Comparison of ENCODE assay signal across 8 cellular contexts in the genomic region with DNA sequence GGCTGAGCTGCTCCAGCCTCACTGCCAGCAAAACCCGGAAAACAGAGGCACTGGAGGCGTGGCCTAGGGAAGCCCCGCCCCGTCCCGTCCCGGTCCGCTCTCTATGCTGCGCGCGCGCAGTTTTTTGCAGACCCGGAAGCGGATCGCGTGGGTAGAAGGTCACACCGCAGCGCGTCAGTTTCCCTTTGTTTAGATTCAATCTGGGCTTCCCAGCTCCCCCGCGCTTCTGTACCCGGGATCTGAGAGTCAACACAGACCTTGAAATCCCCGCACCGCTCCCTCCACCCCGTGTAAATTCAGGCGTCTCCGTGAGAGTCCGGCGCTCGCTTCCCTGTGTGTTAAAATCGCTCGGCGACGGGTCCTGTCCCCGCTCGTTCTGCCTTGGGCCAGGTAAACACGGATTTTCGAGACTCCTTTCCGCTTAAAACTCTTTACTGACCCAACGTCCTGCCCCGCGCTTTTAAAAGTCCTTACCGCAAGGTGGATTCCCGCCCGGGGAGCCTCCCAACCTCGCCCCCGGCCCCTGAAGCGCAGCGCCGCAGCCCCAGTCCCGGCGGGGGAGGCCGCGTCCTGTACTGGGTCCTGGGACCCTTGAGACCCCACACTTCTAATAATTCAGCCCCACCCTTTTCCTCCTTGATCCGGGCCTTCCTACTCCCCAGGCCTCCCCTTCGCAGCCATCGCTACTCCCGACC. TPM values are rescaled to one million over a fixed set of nuclear protein-coding genes. Genes with fewer than 3 reads are reported as not detected.
A peak's percentile ranks its signal among the peaks of the same experiment; 100 is the strongest.
DNase-seq lines count a peak whose midpoint lies in the region; ATAC-seq and TF ChIP-seq lines count a peak whose summit lies in the region.

A gene (plus strand): TSS at position 127 of the 695 bp plus-strand sequence. CDS start 12,930 bp downstream, outside the sequence.

- ATAC-seq in HG03097 (IDR thresholded peaks at IDR 0.05; ENCODE audit: low FRiP score, unreplicated experiment) (peak; percentile 96), HG03571 (IDR thresholded peaks at IDR 0.05; ENCODE audit: unreplicated experiment) (no peak)

- H3K4me1 Mint-ChIP-seq in mesothelial cell of epicardium = peaks cover 12% of the 10 kb centered on the region

- H3K9me3 Mint-ChIP-seq in mesothelial cell of epicardium = peaks cover 24% of the 10 kb centered on the region

- peak within 1 kb of the TSS; percentile 94 for H3K4me3 Mint-ChIP-seq in mesothelial cell of epicardium

- H3K36me3 Mint-ChIP-seq in mesothelial cell of epicardium = peaks cover 27% of the 10 kb centered on the region

- TF ChIP-seq CTCF in mesothelial cell of epicardium (IDR thresholded peaks at IDR 0.05; ENCODE audit: unreplicated experiment) = no peak

- H3K27me3 Mint-ChIP-seq in mesothelial cell of epicardium (ENCODE audit: low read depth) = no peaks in the 10 kb centered on the region

- H3K27ac Mint-ChIP-seq in mesothelial cell of epicardium = peak within 1 kb of the TSS; percentile 98

- DNase-seq in ELR (ENCODE audit: low read depth) = peak; percentile 78
- peak; percentile 76 for DNase-seq in NCI-H748 treated with DMSO at 0.1 percent for 48 hours (lab: John Stamatoyannopoulos, UW)
- peak; percentile 86 for DNase-seq in activated CD8-positive, alpha-beta memory T cell treated with anti-CD3 and anti-CD28 coated beads, Interleukin-2, amount 50 U/mL, for 4 hours
- DNase-seq in epidermal melanocyte (ENCODE audit: insufficient read length, low spot score) = peak; percentile 73
- peak; percentile 73 to 91 for DNase-seq in mesothelial cell of epicardium (ENCODE audit: low spot score in 2 of 2, unreplicated experiment in 2 of 2)
- peak; percentile 71 for DNase-seq in stimulated activated CD8-positive, alpha-beta memory T cell treated with anti-CD3 and anti-CD28 coated beads, Interleukin-12 subunit alpha, Interleukin-12 subunit beta, amount 100 ng/mL, for 24 hours (ENCODE audit: extremely low read depth)

RNA-seq across cellular contexts. Expression of the gene that starts here (rescaled TPM):
- total RNA-seq in mesothelial cell of epicardium = 14.2 to 16.0 TPM (median 14.2 TPM) in 3 replicates
